ENCODE assay signal across 22 cellular contexts in the genomic region with DNA sequence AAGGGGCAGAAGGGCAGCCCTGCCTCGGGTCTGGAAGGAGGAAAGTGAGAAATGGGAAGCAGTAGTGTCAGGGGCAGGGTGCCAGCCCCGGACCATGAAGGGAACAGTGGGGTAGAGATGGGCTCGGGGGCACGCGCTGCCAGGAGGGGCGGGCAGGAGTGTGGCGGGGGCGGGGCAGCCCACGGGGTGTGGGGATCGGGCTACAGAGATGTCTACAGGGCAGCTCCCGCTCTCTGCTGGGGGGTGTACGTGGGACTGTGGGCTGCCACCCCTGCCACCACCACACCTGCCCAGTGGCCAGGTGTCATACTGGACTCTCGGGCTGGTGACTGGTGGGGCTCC. TPM values are rescaled to one million over a fixed set of nuclear protein-coding genes. Genes with fewer than 3 reads are reported as not detected.
"Had no signal": no experiment of that assay in that cellular context is flagged by ENCODE, and none has a peak within 500 bp of the region (broad histone marks: within the 10 kb centered on the region; RNA-seq: fewer than 3 reads in every experiment).

No MANE protein-coding gene starts in this region.

- H3K36me3 ChIP-seq: gastroesophageal sphincter, heart left ventricle, sigmoid colon had no signal

- H3K4me3 Mint-ChIP-seq: activated CD4-positive, alpha-beta T cell treated with anti-CD3 and anti-CD28 coated beads, Interleukin-2, amount 10 ng/mL, durations not matched to agents 7 days and 5 days; activated CD8-positive, alpha-beta memory T cell treated with anti-CD3 and anti-CD28 coated beads, Interleukin-2, amount 10 ng/mL, durations not matched to agents 7 days and 5 days; activated CD8-positive, alpha-beta T cell treated with anti-CD3 and anti-CD28 coated beads for 36 hours; activated naive CD8-positive, alpha-beta T cell treated with anti-CD3 and anti-CD28 coated beads, Interleukin-2, amount 50 U/mL, for 24 hours; nephron; T-cell; T-helper 2 cell treated with Interferon-gamma antibody and Interleukin-4, amounts not matched to agents 5 μg/mL and 100 μg/mL, for 36 hours had no signal

- ATAC-seq: activated CD8-positive, alpha-beta memory T cell treated with anti-CD3 and anti-CD28 coated beads, Interleukin-2, amount 10 ng/mL, durations not matched to agents 7 days and 5 days; activated CD8-positive, alpha-beta T cell treated with anti-CD3 and anti-CD28 coated beads for 36 hours; activated naive CD8-positive, alpha-beta T cell treated with anti-CD3 and anti-CD28 coated beads, Interleukin-2, amount 50 U/mL, for 24 hours; gastroesophageal sphincter; heart left ventricle; T-cell had no signal

- H3K4me1 Mint-ChIP-seq: activated CD4-positive, alpha-beta T cell treated with anti-CD3 and anti-CD28 coated beads, Interleukin-2, amount 10 ng/mL, durations not matched to agents 7 days and 5 days; activated CD8-positive, alpha-beta memory T cell treated with anti-CD3 and anti-CD28 coated beads, Interleukin-2, amount 10 ng/mL, durations not matched to agents 7 days and 5 days; activated naive CD8-positive, alpha-beta T cell treated with anti-CD3 and anti-CD28 coated beads, Interleukin-2, amount 50 U/mL, for 24 hours had no signal

- H3K9me3 Mint-ChIP-seq: activated CD4-positive, alpha-beta T cell treated with anti-CD3 and anti-CD28 coated beads, Interleukin-2, amount 10 ng/mL, durations not matched to agents 7 days and 5 days; activated CD8-positive, alpha-beta T cell treated with anti-CD3 and anti-CD28 coated beads for 36 hours; activated naive CD8-positive, alpha-beta T cell treated with anti-CD3 and anti-CD28 coated beads, Interleukin-2, amount 50 U/mL, for 24 hours; nephron; T-cell; T-helper 2 cell treated with Interferon-gamma antibody and Interleukin-4, amounts not matched to agents 5 μg/mL and 100 μg/mL, for 36 hours had no signal

- H3K4me3 ChIP-seq: gastroesophageal sphincter, heart left ventricle, sigmoid colon, smooth muscle cell had no signal

- H3K27me3 Mint-ChIP-seq: activated CD4-positive, alpha-beta T cell treated with anti-CD3 and anti-CD28 coated beads, Interleukin-2, amount 10 ng/mL, durations not matched to agents 7 days and 5 days; activated CD8-positive, alpha-beta memory T cell treated with anti-CD3 and anti-CD28 coated beads, Interleukin-2, amount 10 ng/mL, durations not matched to agents 7 days and 5 days; activated CD8-positive, alpha-beta T cell treated with anti-CD3 and anti-CD28 coated beads for 36 hours; activated naive CD8-positive, alpha-beta T cell treated with anti-CD3 and anti-CD28 coated beads, Interleukin-2, amount 50 U/mL, for 24 hours had no signal

- DNase-seq: activated CD4-positive, alpha-beta T cell treated with anti-CD3 and anti-CD28 coated beads, Interleukin-2, amount 10 ng/mL, durations not matched to agents 7 days and 5 days; activated CD4-positive, CD25-positive, alpha-beta regulatory T cell treated with anti-CD3 and anti-CD28 coated beads, Interleukin-2, amount 50 U/mL, for 72 hours; activated CD8-positive, alpha-beta memory T cell treated with anti-CD3 and anti-CD28 coated beads, Interleukin-2, amount 10 ng/mL, durations not matched to agents 7 days and 5 days; activated CD8-positive, alpha-beta T cell treated with anti-CD3 and anti-CD28 coated beads for 36 hours; activated effector memory CD4-positive, alpha-beta T cell treated with anti-CD3 and anti-CD28 coated beads, Interleukin-2, amount 50 U/mL, for 16 hours; activated naive CD4-positive, alpha-beta T cell treated with anti-CD3 and anti-CD28 coated beads, Interleukin-2, amount 50 U/mL, for 16 hours; activated naive CD8-positive, alpha-beta T cell treated with anti-CD3 and anti-CD28 coated beads, Interleukin-2, amount 50 U/mL, for 24 hours; activated T-cell treated with anti-CD3 and anti-CD28 coated beads for 4 hours; mammary epithelial cell; midbrain; nucleus accumbens; stimulated activated CD4-positive, alpha-beta T cell treated with anti-CD3 and anti-CD28 coated beads, Interleukin-15, amount 100 ng/mL, for 24 hours; stimulated activated naive CD4-positive, alpha-beta T cell; T-cell had no signal

- H3K27ac Mint-ChIP-seq: activated CD4-positive, alpha-beta T cell treated with anti-CD3 and anti-CD28 coated beads, Interleukin-2, amount 10 ng/mL, durations not matched to agents 7 days and 5 days; activated CD8-positive, alpha-beta memory T cell treated with anti-CD3 and anti-CD28 coated beads, Interleukin-2, amount 10 ng/mL, durations not matched to agents 7 days and 5 days; activated CD8-positive, alpha-beta T cell treated with anti-CD3 and anti-CD28 coated beads for 36 hours; activated naive CD8-positive, alpha-beta T cell treated with anti-CD3 and anti-CD28 coated beads, Interleukin-2, amount 50 U/mL, for 24 hours; T-cell; T-helper 2 cell treated with Interferon-gamma antibody and Interleukin-4, amounts not matched to agents 5 μg/mL and 100 μg/mL, for 36 hours had no signal

- H3K4me1 ChIP-seq: sigmoid colon had no signal

- H3K4me2 ChIP-seq: smooth muscle cell had no signal

- H3K27me3 ChIP-seq: heart left ventricle had no signal

- H3K9me3 ChIP-seq: gastroesophageal sphincter, heart left ventricle, sigmoid colon had no signal

- H3K27ac ChIP-seq: epithelial cell of prostate, gastroesophageal sphincter, heart left ventricle, sigmoid colon had no signal

- H3K36me3 Mint-ChIP-seq: activated CD8-positive, alpha-beta memory T cell treated with anti-CD3 and anti-CD28 coated beads, Interleukin-2, amount 10 ng/mL, durations not matched to agents 7 days and 5 days; T-cell had no signal

RNA-seq across cellular contexts. Expression of a gene that starts 7.4 kb away (rescaled TPM):
- total RNA-seq: activated CD4-positive, alpha-beta T cell treated with anti-CD3 and anti-CD28 coated beads, Interleukin-2, amount 10 ng/mL, durations not matched to agents 7 days and 5 days; activated CD8-positive, alpha-beta memory T cell treated with anti-CD3 and anti-CD28 coated beads, Interleukin-2, amount 10 ng/mL, durations not matched to agents 7 days and 5 days; activated CD8-positive, alpha-beta T cell treated with anti-CD3 and anti-CD28 coated beads for 36 hours; myocyte had no signal
